Comparison of ENCODE assay signal across 19 cellular contexts in the genomic region with DNA sequence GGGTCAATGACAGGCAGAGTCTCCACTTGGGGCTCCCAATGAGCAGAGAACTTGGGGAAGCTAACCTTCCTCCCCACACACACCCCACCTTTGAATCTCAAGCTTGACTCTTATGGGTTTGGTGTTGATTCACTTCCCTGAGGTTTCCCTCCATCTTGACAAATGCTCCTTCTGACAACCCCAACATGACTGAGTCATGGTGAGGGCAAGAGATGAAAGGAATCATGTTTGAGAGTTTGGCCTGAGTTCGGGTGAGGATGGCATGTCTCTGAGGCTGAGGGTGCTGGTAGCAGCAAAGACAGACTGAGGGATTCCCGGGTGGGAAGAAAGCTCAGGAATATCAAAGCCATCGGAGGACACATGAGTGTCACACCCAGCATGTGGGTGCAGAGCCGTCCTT. TPM values are rescaled to one million over a fixed set of nuclear protein-coding genes. Genes with fewer than 3 reads are reported as not detected.
"Had no signal": no experiment of that assay in that cellular context is flagged by ENCODE, and none has a peak within 500 bp of the region (broad histone marks: within the 10 kb centered on the region; RNA-seq: fewer than 3 reads in every experiment).

No MANE protein-coding gene starts in this region.

- H3K4me3 ChIP-seq: left ventricle myocardium inferior, tibial artery had no signal

- H3K9me3 Mint-ChIP-seq: activated naive CD4-positive, alpha-beta T cell treated with anti-CD3 and anti-CD28 coated beads, Interleukin-2, amount 50 U/mL, for 72 hours; activated T-cell treated with anti-CD3 and anti-CD28 coated beads, Interleukin-2, amount 50 U/mL, for 24 hours; endodermal cell had no signal

- DNase-seq: activated CD4-positive, alpha-beta T cell treated with anti-CD3 and anti-CD28 coated beads for 1 hour; activated CD4-positive, alpha-beta T cell treated with anti-CD3 and anti-CD28 coated beads, Interleukin-2, amount 50 U/mL, for 48 hours; activated CD8-positive, alpha-beta memory T cell treated with anti-CD3 and anti-CD28 coated beads, Interleukin-2, amount 10 ng/mL, durations not matched to agents 7 days and 5 days; activated effector memory CD4-positive, alpha-beta T cell treated with anti-CD3 and anti-CD28 coated beads, Interleukin-2, amount 50 U/mL, for 16 hours; activated T-cell treated with anti-CD3 and anti-CD28 coated beads, Interleukin-2, amount 50 U/mL, for 24 hours; amygdala; head of caudate nucleus; left ventricle myocardium inferior; mesendoderm; retina; tibial artery had no signal

- H3K27ac Mint-ChIP-seq: activated CD8-positive, alpha-beta memory T cell treated with anti-CD3 and anti-CD28 coated beads, Interleukin-2, amount 10 ng/mL, durations not matched to agents 7 days and 5 days; activated naive CD4-positive, alpha-beta T cell treated with anti-CD3 and anti-CD28 coated beads, Interleukin-2, amount 50 U/mL, for 72 hours; activated T-cell treated with anti-CD3 and anti-CD28 coated beads, Interleukin-2, amount 50 U/mL, for 24 hours had no signal

- H3K4me3 Mint-ChIP-seq: activated CD8-positive, alpha-beta memory T cell treated with anti-CD3 and anti-CD28 coated beads, Interleukin-2, amount 10 ng/mL, durations not matched to agents 7 days and 5 days; activated T-cell treated with anti-CD3 and anti-CD28 coated beads, Interleukin-2, amount 50 U/mL, for 24 hours; endodermal cell had no signal

- H3K36me3 ChIP-seq: left ventricle myocardium inferior, tibial artery had no signal

- ATAC-seq: activated CD8-positive, alpha-beta memory T cell treated with anti-CD3 and anti-CD28 coated beads, Interleukin-2, amount 10 ng/mL, durations not matched to agents 7 days and 5 days; foreskin keratinocyte had no signal

- H3K27ac ChIP-seq: foreskin keratinocyte, left ventricle myocardium inferior, tibial artery had no signal

- H3K36me3 Mint-ChIP-seq: activated CD8-positive, alpha-beta memory T cell treated with anti-CD3 and anti-CD28 coated beads, Interleukin-2, amount 10 ng/mL, durations not matched to agents 7 days and 5 days; activated naive CD4-positive, alpha-beta T cell treated with anti-CD3 and anti-CD28 coated beads, Interleukin-2, amount 50 U/mL, for 72 hours had no signal

- H3K9me3 ChIP-seq: left ventricle myocardium inferior, tibial artery had no signal

RNA-seq across cellular contexts. Expression of a gene that starts 18.7 kb away (rescaled TPM):
- total RNA-seq: activated CD8-positive, alpha-beta memory T cell treated with anti-CD3 and anti-CD28 coated beads, Interleukin-2, amount 10 ng/mL, durations not matched to agents 7 days and 5 days; activated naive CD4-positive, alpha-beta T cell treated with anti-CD3 and anti-CD28 coated beads, Interleukin-2, amount 50 U/mL, for 72 hours; chondrocyte; dermis microvascular lymphatic vessel endothelial cell; endodermal cell; left ventricle myocardium inferior; skeletal muscle tissue had no signal
- polyA plus RNA-seq: neural cell had no signal

RNA-seq across cellular contexts. Expression of a gene that starts 25.1 kb away (rescaled TPM):
- total RNA-seq: activated CD8-positive, alpha-beta memory T cell treated with anti-CD3 and anti-CD28 coated beads, Interleukin-2, amount 10 ng/mL, durations not matched to agents 7 days and 5 days; activated naive CD4-positive, alpha-beta T cell treated with anti-CD3 and anti-CD28 coated beads, Interleukin-2, amount 50 U/mL, for 72 hours; skeletal muscle tissue had no signal

RNA-seq across cellular contexts. Expression of a gene that starts 33.5 kb away (rescaled TPM):
- total RNA-seq: activated CD8-positive, alpha-beta memory T cell treated with anti-CD3 and anti-CD28 coated beads, Interleukin-2, amount 10 ng/mL, durations not matched to agents 7 days and 5 days; activated naive CD4-positive, alpha-beta T cell treated with anti-CD3 and anti-CD28 coated beads, Interleukin-2, amount 50 U/mL, for 72 hours; dermis microvascular lymphatic vessel endothelial cell; endodermal cell; left ventricle myocardium inferior; osteocyte had no signal
- polyA plus RNA-seq: neural cell had no signal

RNA-seq across cellular contexts. Expression of a gene that starts 34.5 kb away (rescaled TPM):
- total RNA-seq: activated CD8-positive, alpha-beta memory T cell treated with anti-CD3 and anti-CD28 coated beads, Interleukin-2, amount 10 ng/mL, durations not matched to agents 7 days and 5 days; activated naive CD4-positive, alpha-beta T cell treated with anti-CD3 and anti-CD28 coated beads, Interleukin-2, amount 50 U/mL, for 72 hours; chondrocyte; left ventricle myocardium inferior; osteocyte; skeletal muscle tissue had no signal

RNA-seq across cellular contexts. Expression of a gene that starts 47.8 kb away (rescaled TPM):
- total RNA-seq: activated CD8-positive, alpha-beta memory T cell treated with anti-CD3 and anti-CD28 coated beads, Interleukin-2, amount 10 ng/mL, durations not matched to agents 7 days and 5 days; activated naive CD4-positive, alpha-beta T cell treated with anti-CD3 and anti-CD28 coated beads, Interleukin-2, amount 50 U/mL, for 72 hours; chondrocyte; dermis microvascular lymphatic vessel endothelial cell; endodermal cell; left ventricle myocardium inferior; osteocyte; skeletal muscle tissue had no signal
- polyA plus RNA-seq: neural cell had no signal
